ENCODE assay signal across 8 cellular contexts in genomic region chr10:70255329-70256299, GRCh38.
DNase-seq lines count a peak whose midpoint lies in the region; ATAC-seq and TF ChIP-seq lines count a peak whose summit lies in the region.

No MANE protein-coding gene starts in this region.

- no peaks in the 10 kb centered on the region for H3K36me3 Mint-ChIP-seq in stimulated activated naive B cell treated with anti-CD40 and anti-IgM and Interleukin-4, amounts not matched to agents 10 μg/mL and 1 μg/mL and 100 μg/mL, for 72 hours

- no peak for DNase-seq in HFF-Myc (ENCODE audit: extremely low read depth, low read depth)
- DNase-seq in activated T-cell treated with anti-CD3 and anti-CD28 coated beads, Interleukin-2, amount 50 U/mL, for 48 hours, result peak; percentile 34 to 44
- DNase-seq in germinal center (ENCODE audit: low spot score), result peak; percentile 19
- no peak for DNase-seq in stimulated activated naive B cell treated with anti-CD40 and anti-IgM and Interleukin-4, amounts not matched to agents 10 μg/mL and 1 μg/mL and 100 μg/mL, for 72 hours
- DNase-seq in NCI-H774 (lab: John Stamatoyannopoulos, UW), result no peak
- DNase-seq in AML-193 (lab: John Stamatoyannopoulos, UW), result no peak

- H3K4me1 Mint-ChIP-seq in stimulated activated naive B cell treated with anti-CD40 and anti-IgM and Interleukin-4, amounts not matched to agents 10 μg/mL and 1 μg/mL and 100 μg/mL, for 72 hours, result peaks cover 5 to 11% of the 10 kb centered on the region in 2 donors

- H3K27ac Mint-ChIP-seq in stimulated activated naive B cell treated with anti-CD40 and anti-IgM and Interleukin-4, amounts not matched to agents 10 μg/mL and 1 μg/mL and 100 μg/mL, for 72 hours, result no peak overlapping the region

- H3K9me3 Mint-ChIP-seq in stimulated activated naive B cell treated with anti-CD40 and anti-IgM and Interleukin-4, amounts not matched to agents 10 μg/mL and 1 μg/mL and 100 μg/mL, for 72 hours, result no peaks in the 10 kb centered on the region

- peak overlapping the region; percentile 36 to 65 for H3K4me3 Mint-ChIP-seq in stimulated activated naive B cell treated with anti-CD40 and anti-IgM and Interleukin-4, amounts not matched to agents 10 μg/mL and 1 μg/mL and 100 μg/mL, for 72 hours

- ATAC-seq in stimulated activated naive B cell treated with anti-CD40 and anti-IgM and Interleukin-4, amounts not matched to agents 10 μg/mL and 1 μg/mL and 100 μg/mL, for 72 hours (replicated peaks), result peak; percentile 42 to 50
- ATAC-seq in HG02870 (IDR thresholded peaks at IDR 0.05; ENCODE audit: unreplicated experiment) (no peak), HG03521 (IDR thresholded peaks at IDR 0.05; ENCODE audit: unreplicated experiment) (no peak)

- H3K27me3 Mint-ChIP-seq in stimulated activated naive B cell treated with anti-CD40 and anti-IgM and Interleukin-4, amounts not matched to agents 10 μg/mL and 1 μg/mL and 100 μg/mL, for 72 hours, result peaks cover 46 to 80% of the 10 kb centered on the region in 2 donors

- no peak overlapping the region for H3K4me3 ChIP-seq in HFF-Myc (replicated peaks; ENCODE audit: low read depth, low read length)

- peak; percentile 2 for TF ChIP-seq CTCF in HFF-Myc (IDR thresholded peaks at IDR 0.05; ENCODE audit: low read depth, low read length, missing control alignments)

Comparison
In these comparisons a context has a peak if more than half of its experiments do, and no peak if none do; other contexts are left out.
1. DNase-seq: peak in activated T-cell treated with anti-CD3 and anti-CD28 coated beads, Interleukin-2, amount 50 U/mL, for 48 hours (2 of 2) and germinal center (single experiment); none in HFF-Myc (single experiment), stimulated activated naive B cell treated with anti-CD40 and anti-IgM and Interleukin-4, amounts not matched to agents 10 μg/mL and 1 μg/mL and 100 μg/mL, for 72 hours (single experiment), NCI-H774 (single experiment) and AML-193 (0 of 2).
2. ATAC-seq: peak in stimulated activated naive B cell treated with anti-CD40 and anti-IgM and Interleukin-4, amounts not matched to agents 10 μg/mL and 1 μg/mL and 100 μg/mL, for 72 hours (2 of 2); none in HG02870 (single experiment) and HG03521 (single experiment).